Comparison of ENCODE assay signal across 1 cellular context in genomic region chr21:45439901-45440461, GRCh38.
TF ChIP-seq lines count a peak whose summit lies in the region.

No MANE protein-coding gene starts in this region.

TF ChIP-seq in GM12878, 131 proteins besides CTCF, POLR2A, EP300 and RAD21 (continued from another document):
- TF ChIP-seq, protein P1, sequence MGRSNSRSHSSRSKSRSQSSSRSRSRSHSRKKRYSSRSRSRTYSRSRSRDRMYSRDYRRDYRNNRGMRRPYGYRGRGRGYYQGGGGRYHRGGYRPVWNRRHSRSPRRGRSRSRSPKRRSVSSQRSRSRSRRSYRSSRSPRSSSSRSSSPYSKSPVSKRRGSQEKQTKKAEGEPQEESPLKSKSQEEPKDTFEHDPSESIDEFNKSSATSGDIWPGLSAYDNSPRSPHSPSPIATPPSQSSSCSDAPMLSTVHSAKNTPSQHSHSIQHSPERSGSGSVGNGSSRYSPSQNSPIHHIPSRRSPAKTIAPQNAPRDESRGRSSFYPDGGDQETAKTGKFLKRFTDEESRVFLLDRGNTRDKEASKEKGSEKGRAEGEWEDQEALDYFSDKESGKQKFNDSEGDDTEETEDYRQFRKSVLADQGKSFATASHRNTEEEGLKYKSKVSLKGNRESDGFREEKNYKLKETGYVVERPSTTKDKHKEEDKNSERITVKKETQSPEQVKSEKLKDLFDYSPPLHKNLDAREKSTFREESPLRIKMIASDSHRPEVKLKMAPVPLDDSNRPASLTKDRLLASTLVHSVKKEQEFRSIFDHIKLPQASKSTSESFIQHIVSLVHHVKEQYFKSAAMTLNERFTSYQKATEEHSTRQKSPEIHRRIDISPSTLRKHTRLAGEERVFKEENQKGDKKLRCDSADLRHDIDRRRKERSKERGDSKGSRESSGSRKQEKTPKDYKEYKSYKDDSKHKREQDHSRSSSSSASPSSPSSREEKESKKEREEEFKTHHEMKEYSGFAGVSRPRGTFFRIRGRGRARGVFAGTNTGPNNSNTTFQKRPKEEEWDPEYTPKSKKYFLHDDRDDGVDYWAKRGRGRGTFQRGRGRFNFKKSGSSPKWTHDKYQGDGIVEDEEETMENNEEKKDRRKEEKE (IDR thresholded peaks at IDR 0.05) = no peak
